In the genomic region with DNA sequence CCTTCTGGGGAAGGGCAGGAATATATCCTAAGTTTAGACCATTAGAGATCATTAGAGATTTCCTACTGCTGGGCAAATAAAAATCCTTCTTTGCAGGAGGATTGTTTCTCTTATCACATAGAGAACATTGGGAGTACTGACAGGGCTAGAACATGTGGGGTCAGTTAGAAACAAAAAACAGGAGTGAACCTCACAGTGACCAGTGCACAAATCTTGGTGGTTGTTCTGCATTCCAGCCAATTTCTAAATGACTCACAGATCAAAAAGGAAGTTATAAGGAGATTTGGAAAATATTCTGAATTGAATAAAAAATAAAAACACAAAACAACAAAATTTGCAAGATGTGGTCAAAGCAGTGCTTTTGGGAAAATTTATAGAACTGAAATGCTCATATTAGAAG, we compare ENCODE assay signal across 30 cellular contexts.
A peak's percentile ranks its signal among the peaks of the same experiment; 100 is the strongest.
DNase-seq lines count a peak whose midpoint lies in the region; ATAC-seq and TF ChIP-seq lines count a peak whose summit lies in the region.
"Had no signal": no experiment of that assay in that cellular context is flagged by ENCODE, and none has a peak within 500 bp of the region (broad histone marks: within the 10 kb centered on the region; RNA-seq: fewer than 3 reads in every experiment).

No MANE protein-coding gene starts in this region.

- TF ChIP-seq CTCF in choroid plexus epithelial cell (conservative IDR thresholded peaks at IDR 0.05; ENCODE audit: low read depth, low read length): no peak

- no peak overlapping the region for H3K4me2 ChIP-seq in mesenchymal stem cell (ENCODE audit: low read length, poor library complexity, severe bottlenecking)
- H3K4me2 ChIP-seq: PC-9 had no signal

- no peak overlapping the region for H3K4ac ChIP-seq in mesenchymal stem cell (ENCODE audit: low read depth in 1 of 2, low read length in 2 of 2)

- H3K23ac ChIP-seq in mesenchymal stem cell (ENCODE audit: low read length in 2 of 2): no peak overlapping the region

- no peaks in the 10 kb centered on the region for H3K79me1 ChIP-seq in mesenchymal stem cell (replicated peaks; ENCODE audit: low read length, poor library complexity, severe bottlenecking)

- peak; percentile 71 for DNase-seq in AG08395 (ENCODE audit: low spot score)
- peak; percentile 75 for DNase-seq in LHCN-M2 (ENCODE audit: low read depth)
- DNase-seq in choroid plexus epithelial cell (ENCODE audit: low read depth): peak; percentile 47
- no peak for DNase-seq in mesenchymal stem cell
- DNase-seq in medulla oblongata (ENCODE audit: extremely low spot score): no peak
- DNase-seq: activated CD8-positive, alpha-beta T cell treated with anti-CD3 and anti-CD28 coated beads, Interleukin-2, amount 10 ng/mL, durations not matched to agents 7 days and 5 days; activated gamma-delta T cell; activated naive CD8-positive, alpha-beta T cell treated with anti-CD3 and anti-CD28 coated beads, Interleukin-2, amount 50 U/mL, for 24 hours; activated T-cell treated with anti-CD3 and anti-CD28 coated beads for 4 hours; CD8-positive, alpha-beta memory T cell; colonic mucosa; DMS153; endodermal cell; esophagus squamous epithelium; GDM1; GOT3; heart left ventricle; KG1; NCI-H146; NCI-H524 treated with DMSO at 0.1 percent for 48 hours; NK-92 treated with Interleukin-12 subunit alpha and Interleukin-12 subunit beta, amount 100 ng/mL, for 24 hours; nucleus accumbens; PC-9; SHP77 treated with DMSO at 0.1 percent for 48 hours; stimulated activated CD4-positive, alpha-beta T cell treated with anti-CD3 and anti-CD28 coated beads, Interleukin-4, amount 100 ng/mL, for 1 hour; stimulated activated naive CD4-positive, alpha-beta T cell treated with Interleukin-2 at 50 U/mL for 16 hours had no signal

- H2BK5ac ChIP-seq in mesenchymal stem cell (ENCODE audit: low read depth, low read length, poor library complexity, severe bottlenecking): no peak overlapping the region

- no peaks in the 10 kb centered on the region for H3K27me3 ChIP-seq in mesenchymal stem cell (ENCODE audit: control insufficient read depth in 1 of 2, insufficient read depth in 1 of 2, low read length in 2 of 2)
- H3K27me3 ChIP-seq: colonic mucosa, esophagus squamous epithelium, heart left ventricle had no signal

- no peak overlapping the region for H2AFZ ChIP-seq in mesenchymal stem cell (ENCODE audit: low read depth, low read length)
- H2AFZ ChIP-seq: PC-9 had no signal

- H2BK15ac ChIP-seq in mesenchymal stem cell (ENCODE audit: low read depth, poor library complexity, severe bottlenecking): no peak overlapping the region

- no peak overlapping the region for H2BK120ac ChIP-seq in mesenchymal stem cell (ENCODE audit: low read depth, low read length)

- H2AK5ac ChIP-seq in mesenchymal stem cell (ENCODE audit: low read length, severe bottlenecking): no peak overlapping the region

- H2BK12ac ChIP-seq in mesenchymal stem cell (ENCODE audit: low read length in 2 of 2): no peak overlapping the region

- H3K4me1 ChIP-seq in mesenchymal stem cell (ENCODE audit: control insufficient read depth, insufficient read depth, low read depth, low read length): no peaks in the 10 kb centered on the region
- H3K4me1 ChIP-seq: colonic mucosa, esophagus squamous epithelium had no signal

- H3K14ac ChIP-seq in mesenchymal stem cell (ENCODE audit: low read length in 2 of 2): no peak overlapping the region

- peak overlapping the region; percentile 9 for H3K9ac ChIP-seq in mesenchymal stem cell (ENCODE audit: low read length)

- H3K36me3 ChIP-seq in mesenchymal stem cell (ENCODE audit: control insufficient read depth in 1 of 2, insufficient read depth in 2 of 2, low read depth in 1 of 2, low read length in 2 of 2): no peaks in the 10 kb centered on the region
- H3K36me3 ChIP-seq: colonic mucosa, esophagus squamous epithelium, heart left ventricle had no signal

- no peak overlapping the region for H4K8ac ChIP-seq in mesenchymal stem cell (ENCODE audit: low read length)

- H3K27ac ChIP-seq in mesenchymal stem cell (ENCODE audit: low read length, poor library complexity, severe bottlenecking): no peak overlapping the region
- H3K27ac ChIP-seq: 22Rv1, colonic mucosa, esophagus squamous epithelium, heart left ventricle, PC-9 had no signal

- peaks cover 3% of the 10 kb centered on the region for H3K9me3 ChIP-seq in mesenchymal stem cell (ENCODE audit: control insufficient read depth, low read length)
- H3K9me3 ChIP-seq: colonic mucosa, esophagus squamous epithelium had no signal

- H4K91ac ChIP-seq in mesenchymal stem cell (ENCODE audit: low read length): no peak overlapping the region

- no peak overlapping the region for H3K18ac ChIP-seq in mesenchymal stem cell (ENCODE audit: low read depth in 1 of 2, low read length in 2 of 2)

- H3K4me3 ChIP-seq in choroid plexus epithelial cell (ENCODE audit: low read depth, low read length) (no peak overlapping the region), mesenchymal stem cell (ENCODE audit: insufficient read depth in 1 of 2, low read depth in 1 of 2, low read length in 2 of 2) (no peak overlapping the region)
- H3K4me3 ChIP-seq: colonic mucosa, esophagus squamous epithelium, heart left ventricle, PC-9 had no signal

- ATAC-seq in GM18867 (IDR thresholded peaks at IDR 0.05; ENCODE audit: unreplicated experiment) (no peak), HG03280 (IDR thresholded peaks at IDR 0.05; ENCODE audit: unreplicated experiment) (no peak), GM18858 (IDR thresholded peaks at IDR 0.05; ENCODE audit: unreplicated experiment) (no peak)
- ATAC-seq: activated CD8-positive, alpha-beta T cell treated with anti-CD3 and anti-CD28 coated beads, Interleukin-2, amount 10 ng/mL, durations not matched to agents 7 days and 5 days; activated naive CD8-positive, alpha-beta T cell treated with anti-CD3 and anti-CD28 coated beads, Interleukin-2, amount 50 U/mL, for 24 hours; heart left ventricle had no signal

Comparison
In these comparisons a context has a peak if more than half of its experiments do, and no peak if none do; other contexts are left out.
1. DNase-seq: peak in AG08395 (single experiment), LHCN-M2 (single experiment) and choroid plexus epithelial cell (single experiment); none in mesenchymal stem cell (single experiment) and medulla oblongata (single experiment).